ENCODE assay signal across 1 cellular context in genomic region chr19:18013621-18014111, GRCh38.
TF ChIP-seq lines count a peak whose summit lies in the region.

No MANE protein-coding gene starts in this region.

TF ChIP-seq in HepG2, 621 proteins besides CTCF, POLR2A, EP300 and RAD21 (continues in another document):
- TF ChIP-seq, protein P1, sequence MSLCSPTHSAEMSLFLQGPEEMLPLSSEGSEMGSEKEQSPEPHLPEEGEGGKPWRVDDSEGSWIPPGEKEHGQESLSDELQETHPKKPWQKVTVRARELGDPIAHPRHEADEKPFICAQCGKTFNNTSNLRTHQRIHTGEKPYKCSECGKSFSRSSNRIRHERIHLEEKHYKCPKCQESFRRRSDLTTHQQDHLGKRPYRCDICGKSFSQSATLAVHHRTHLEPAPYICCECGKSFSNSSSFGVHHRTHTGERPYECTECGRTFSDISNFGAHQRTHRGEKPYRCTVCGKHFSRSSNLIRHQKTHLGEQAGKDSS (CRISPR knock-in tag; IDR thresholded peaks at IDR 0.05; ENCODE audit: borderline replicate concordance, low read depth): peak; percentile 64; the same call in 1 of the 2 replicates
- TF ChIP-seq JUN (CRISPR knock-in tag; IDR thresholded peaks at IDR 0.05) (peak; percentile 97), ELF4 (CRISPR knock-in tag; IDR thresholded peaks at IDR 0.05; ENCODE audit: borderline replicate concordance) (no peak), MAX (IDR thresholded peaks at IDR 0.05) (peak; percentile 34), MED1 (CRISPR knock-in tag; IDR thresholded peaks at IDR 0.05) (peak; percentile 86), NBN (conservative IDR thresholded peaks at IDR 0.05) (no peak), CREM (IDR thresholded peaks at IDR 0.05) (peak; percentile 70), CREM (CRISPR knock-in tag; IDR thresholded peaks at IDR 0.05) (no peak), KDM3A (CRISPR knock-in tag; IDR thresholded peaks at IDR 0.05; ENCODE audit: low read depth) (peak; percentile 57; the same call in 1 of the 2 replicates), FOSL2 (CRISPR knock-in tag; IDR thresholded peaks at IDR 0.05) (peak; percentile 86), HMG20A (CRISPR knock-in tag; IDR thresholded peaks at IDR 0.05; ENCODE audit: borderline replicate concordance) (peak; percentile 84), SIN3A (IDR thresholded peaks at IDR 0.05; ENCODE audit: borderline replicate concordance, low read depth, low read length) (0 out of 2 replicates have a peak, but pooled peaks have one; percentile 63), IRF2 (CRISPR knock-in tag; IDR thresholded peaks at IDR 0.05) (peak; percentile 71; the same call in 1 of the 2 replicates), ESRRA (CRISPR knock-in tag; IDR thresholded peaks at IDR 0.05; ENCODE audit: low read depth) (peak; percentile 93), THAP11 (CRISPR knock-in tag; IDR thresholded peaks at IDR 0.05) (peak; percentile 69), ZNF687 (CRISPR knock-in tag; IDR thresholded peaks at IDR 0.05) (peak; percentile 67), PTBP1 (IDR thresholded peaks at IDR 0.05; ENCODE audit: low read depth, low read length, poor library complexity, severe bottlenecking) (no peak), SAP130 (CRISPR knock-in tag; IDR thresholded peaks at IDR 0.05; ENCODE audit: low read depth) (peak; percentile 92), SALL2 (CRISPR knock-in tag; IDR thresholded peaks at IDR 0.05) (peak; percentile 44; the same call in 1 of the 2 replicates), ZNF607 (CRISPR knock-in tag; IDR thresholded peaks at IDR 0.05; ENCODE audit: borderline replicate concordance) (0 out of 2 replicates have a peak, but pooled peaks have one; percentile 36), ZNF292 (CRISPR knock-in tag; IDR thresholded peaks at IDR 0.05; ENCODE audit: borderline replicate concordance, low read depth) (peak; percentile 75; the same call in 1 of the 2 replicates), KAT8 (CRISPR knock-in tag; IDR thresholded peaks at IDR 0.05) (peak; percentile 74), RXRB (CRISPR knock-in tag; IDR thresholded peaks at IDR 0.05; ENCODE audit: borderline replicate concordance) (peak; percentile 98), BCL6 (CRISPR knock-in tag; IDR thresholded peaks at IDR 0.05) (peak; percentile 82), ZNF598 (CRISPR knock-in tag; IDR thresholded peaks at IDR 0.05; ENCODE audit: borderline replicate concordance) (no peak), PBX2 (CRISPR knock-in tag; IDR thresholded peaks at IDR 0.05) (no peak), TGIF2 (CRISPR knock-in tag; IDR thresholded peaks at IDR 0.05) (peak; percentile 88), ZFP90 (CRISPR knock-in tag; IDR thresholded peaks at IDR 0.05; ENCODE audit: borderline replicate concordance) (peak; percentile 29; the same call in 1 of the 2 replicates), AKAP8 (CRISPR knock-in tag; IDR thresholded peaks at IDR 0.05) (no peak), HOXA5 (CRISPR knock-in tag; IDR thresholded peaks at IDR 0.05) (peak; percentile 49; the same call in 1 of the 2 replicates), ZMYM4 (CRISPR knock-in tag; IDR thresholded peaks at IDR 0.05) (peak; percentile 68), CREB3 (CRISPR knock-in tag; IDR thresholded peaks at IDR 0.05) (no peak), FOXA3 (CRISPR knock-in tag; IDR thresholded peaks at IDR 0.05) (peak; percentile 74), NFRKB (IDR thresholded peaks at IDR 0.05) (no peak), ZNF614 (CRISPR knock-in tag; IDR thresholded peaks at IDR 0.05; ENCODE audit: borderline replicate concordance) (peak; percentile 74; the same call in 1 of the 2 replicates), SOX5 (CRISPR knock-in tag; IDR thresholded peaks at IDR 0.05; ENCODE audit: borderline replicate concordance) (peak; percentile 79; the same call in 1 of the 2 replicates), SOX6 (IDR thresholded peaks at IDR 0.05) (no peak), SOX6 (CRISPR knock-in tag; IDR thresholded peaks at IDR 0.05) (0 out of 2 replicates have a peak, but pooled peaks have one; percentile 37), THAP8 (CRISPR knock-in tag; IDR thresholded peaks at IDR 0.05; ENCODE audit: borderline replicate concordance) (no peak), IKZF4 (CRISPR knock-in tag; IDR thresholded peaks at IDR 0.05; ENCODE audit: borderline replicate concordance, low read depth, not compliant biosample characterization) (no peak), TRAFD1 (CRISPR knock-in tag; IDR thresholded peaks at IDR 0.05; ENCODE audit: borderline replicate concordance) (no peak), NCOA2 (CRISPR knock-in tag; IDR thresholded peaks at IDR 0.05) (peak; percentile 65; the same call in 1 of the 2 replicates), THRA (CRISPR knock-in tag; IDR thresholded peaks at IDR 0.05; ENCODE audit: borderline replicate concordance) (peak; percentile 98), HOXA3 (CRISPR knock-in tag; IDR thresholded peaks at IDR 0.05) (peak; percentile 88), FOXK2 (IDR thresholded peaks at IDR 0.05) (no peak), ZNF205 (CRISPR knock-in tag; IDR thresholded peaks at IDR 0.05) (0 out of 2 replicates have a peak, but pooled peaks have one; percentile 17)
- TF ChIP-seq, protein P2, sequence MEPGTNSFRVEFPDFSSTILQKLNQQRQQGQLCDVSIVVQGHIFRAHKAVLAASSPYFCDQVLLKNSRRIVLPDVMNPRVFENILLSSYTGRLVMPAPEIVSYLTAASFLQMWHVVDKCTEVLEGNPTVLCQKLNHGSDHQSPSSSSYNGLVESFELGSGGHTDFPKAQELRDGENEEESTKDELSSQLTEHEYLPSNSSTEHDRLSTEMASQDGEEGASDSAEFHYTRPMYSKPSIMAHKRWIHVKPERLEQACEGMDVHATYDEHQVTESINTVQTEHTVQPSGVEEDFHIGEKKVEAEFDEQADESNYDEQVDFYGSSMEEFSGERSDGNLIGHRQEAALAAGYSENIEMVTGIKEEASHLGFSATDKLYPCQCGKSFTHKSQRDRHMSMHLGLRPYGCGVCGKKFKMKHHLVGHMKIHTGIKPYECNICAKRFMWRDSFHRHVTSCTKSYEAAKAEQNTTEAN (CRISPR knock-in tag; conservative IDR thresholded peaks at IDR 0.05): peak; percentile 60; the same call in 1 of the 2 replicates
- TF ChIP-seq, protein P3, sequence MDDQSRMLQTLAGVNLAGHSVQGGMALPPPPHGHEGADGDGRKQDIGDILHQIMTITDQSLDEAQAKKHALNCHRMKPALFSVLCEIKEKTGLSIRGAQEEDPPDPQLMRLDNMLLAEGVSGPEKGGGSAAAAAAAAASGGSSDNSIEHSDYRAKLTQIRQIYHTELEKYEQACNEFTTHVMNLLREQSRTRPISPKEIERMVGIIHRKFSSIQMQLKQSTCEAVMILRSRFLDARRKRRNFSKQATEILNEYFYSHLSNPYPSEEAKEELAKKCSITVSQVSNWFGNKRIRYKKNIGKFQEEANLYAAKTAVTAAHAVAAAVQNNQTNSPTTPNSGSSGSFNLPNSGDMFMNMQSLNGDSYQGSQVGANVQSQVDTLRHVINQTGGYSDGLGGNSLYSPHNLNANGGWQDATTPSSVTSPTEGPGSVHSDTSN (CRISPR knock-in tag; IDR thresholded peaks at IDR 0.05; ENCODE audit: borderline replicate concordance): no peak
- TF ChIP-seq, protein P4, sequence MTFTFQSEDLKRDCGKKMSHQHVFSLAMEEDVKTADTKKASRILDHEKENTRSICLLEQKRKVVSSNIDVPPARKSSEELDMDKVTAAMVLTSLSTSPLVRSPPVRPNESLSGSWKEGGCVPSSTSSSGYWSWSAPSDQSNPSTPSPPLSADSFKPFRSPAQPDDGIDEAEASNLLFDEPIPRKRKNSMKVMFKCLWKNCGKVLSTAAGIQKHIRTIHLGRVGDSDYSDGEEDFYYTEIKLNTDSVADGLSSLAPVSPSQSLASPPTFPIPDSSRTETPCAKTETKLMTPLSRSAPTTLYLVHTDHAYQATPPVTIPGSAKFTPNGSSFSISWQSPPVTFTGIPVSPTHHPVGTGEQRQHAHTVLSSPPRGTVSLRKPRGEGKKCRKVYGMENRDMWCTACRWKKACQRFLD (CRISPR knock-in tag; IDR thresholded peaks at IDR 0.05; ENCODE audit: borderline replicate concordance): 0 out of 2 replicates have a peak, but pooled peaks have one; percentile 50
